In genomic region chr18:24208270-24209035, GRCh38 we compare ENCODE assay signal across 20 cellular contexts.
A peak's percentile ranks its signal among the peaks of the same experiment; 100 is the strongest.
DNase-seq lines count a peak whose midpoint lies in the region; ATAC-seq, FAIRE-seq and TF ChIP-seq lines count a peak whose summit lies in the region.
"Had no signal": no experiment of that assay in that cellular context is flagged by ENCODE, and none has a peak within 500 bp of the region (broad histone marks: within the 10 kb centered on the region; RNA-seq: fewer than 3 reads in every experiment).

No MANE protein-coding gene starts in this region.

- no peaks in the 10 kb centered on the region for H3K27me3 Mint-ChIP-seq in Calu3 (ENCODE audit: unreplicated experiment)

- intact Hi-C loops in Calu3 (cut with micrococcal nuclease; ENCODE audit: unreplicated experiment) (no loop called here), posterior cingulate gyrus (cut with DNase I) (no loop called here)

- BruUV-seq in Calu3 (replicated peaks; lab: Mats Ljungman, UMichigan), result no TSS peak

- H3K4me3 Mint-ChIP-seq in Calu3 (ENCODE audit: low read depth, unreplicated experiment), result peak overlapping the region; percentile 33
- H3K4me3 Mint-ChIP-seq: CD14-positive monocyte; endodermal cell; T-helper 2 cell treated with Interferon-gamma antibody and Interleukin-4, amounts not matched to agents 5 μg/mL and 100 μg/mL, for 36 hours had no signal

- peaks cover 5% of the 10 kb centered on the region for H3K36me3 Mint-ChIP-seq in Calu3 (ENCODE audit: insufficient read depth, unreplicated experiment)

- H3K9ac ChIP-seq in HUES6 (ENCODE audit: low read length), result no peak overlapping the region

- no peaks in the 10 kb centered on the region for H3K36me3 ChIP-seq in HUES6 (ENCODE audit: control insufficient read depth, insufficient read depth, low read length)
- H3K36me3 ChIP-seq in bronchial epithelial cell (ENCODE audit: control insufficient read depth, insufficient read depth, low read length), result no peaks in the 10 kb centered on the region
- H3K36me3 ChIP-seq: HAP-1, SJCRH30 had no signal

- peak overlapping the region; percentile 46; the same call in 1 of the 2 replicates for H3K27ac ChIP-seq in HUES6 (ENCODE audit: low read depth, low read length)
- peak overlapping the region; percentile 68 for H3K27ac ChIP-seq in layer of hippocampus (ENCODE audit: low read depth, low read length)
- H3K27ac ChIP-seq: SJCRH30 had no signal

- peaks cover 6% of the 10 kb centered on the region for H3K4me1 ChIP-seq in HUES6 (ENCODE audit: control insufficient read depth, insufficient read depth, low read length)

- CTCF ChIA-PET in Calu3 (lab: Charles Lee), result interaction anchor here (0.7 kb wide), 1 partner anchor 679 kb away, joined by 3 read pairs; no protein-coding TSS in a partner anchor

- H3K4me1 Mint-ChIP-seq in Calu3 (ENCODE audit: low read depth, unreplicated experiment), result peaks cover 32% of the 10 kb centered on the region
- H3K4me1 Mint-ChIP-seq: CD14-positive monocyte had no signal

- DNase-seq in Calu3, result no peak
- DNase-seq in bronchial epithelial cell (ENCODE audit: low read depth), result peak; percentile 27
- no peak for DNase-seq in posterior cingulate gyrus
- DNase-seq: ACHN; activated CD4-positive, CD25-positive, alpha-beta regulatory T cell; activated CD8-positive, alpha-beta memory T cell treated with anti-CD3 and anti-CD28 coated beads for 24 hours; cerebellar nuclear complex; endodermal cell; NCI-H2171 treated with DMSO at 0.1 percent for 48 hours; SJCRH30; trophoblast cell had no signal

- ATAC-seq in GM21737 (IDR thresholded peaks at IDR 0.05; ENCODE audit: unreplicated experiment), result no peak
- ATAC-seq in GM19023 (IDR thresholded peaks at IDR 0.05; ENCODE audit: unreplicated experiment), result no peak
- ATAC-seq in GM21367 (IDR thresholded peaks at IDR 0.05; ENCODE audit: unreplicated experiment), result no peak

- H3K4me3 ChIP-seq in HUES6 (ENCODE audit: low read depth, low read length) (no peak overlapping the region), bronchial epithelial cell (ENCODE audit: low read depth, low read length) (no peak overlapping the region)
- H3K4me3 ChIP-seq: HAP-1, SJCRH30 had no signal

- no peak for FAIRE-seq in bronchial epithelial cell (lab: Jason Lieb, UNC)
- FAIRE-seq: GM18507 had no signal

- H3K9me3 Mint-ChIP-seq in Calu3 (ENCODE audit: low read depth, unreplicated experiment), result no peaks in the 10 kb centered on the region
- H3K9me3 Mint-ChIP-seq: CD14-positive monocyte; endodermal cell; T-helper 2 cell treated with Interferon-gamma antibody and Interleukin-4, amounts not matched to agents 5 μg/mL and 100 μg/mL, for 36 hours had no signal

- H3K27me3 ChIP-seq in HUES6 (ENCODE audit: control insufficient read depth, insufficient read depth, low read length) (no peaks in the 10 kb centered on the region), bronchial epithelial cell (ENCODE audit: control insufficient read depth, insufficient read depth, low read length) (no peaks in the 10 kb centered on the region), layer of hippocampus (ENCODE audit: control insufficient read depth, insufficient read depth, low read length) (no peaks in the 10 kb centered on the region)
- H3K27me3 ChIP-seq: SJCRH30 had no signal

- H3K27ac Mint-ChIP-seq in Calu3 (ENCODE audit: unreplicated experiment), result peak overlapping the region; percentile 58
- H3K27ac Mint-ChIP-seq: CD14-positive monocyte; endodermal cell; T-helper 2 cell treated with Interferon-gamma antibody and Interleukin-4, amounts not matched to agents 5 μg/mL and 100 μg/mL, for 36 hours had no signal

- TF ChIP-seq CTCF in Calu3 (IDR thresholded peaks at IDR 0.05; ENCODE audit: unreplicated experiment), result no peak
- TF ChIP-seq CTCF in bronchial epithelial cell (IDR thresholded peaks at IDR 0.05; ENCODE audit: insufficient read depth, low read length, severe bottlenecking), result no peak

- no peaks in the 10 kb centered on the region for H3K9me3 ChIP-seq in HUES6 (ENCODE audit: control insufficient read depth, insufficient read depth, low read depth, low read length)
- H3K9me3 ChIP-seq: HAP-1, SJCRH30 had no signal
